In the genomic region with DNA sequence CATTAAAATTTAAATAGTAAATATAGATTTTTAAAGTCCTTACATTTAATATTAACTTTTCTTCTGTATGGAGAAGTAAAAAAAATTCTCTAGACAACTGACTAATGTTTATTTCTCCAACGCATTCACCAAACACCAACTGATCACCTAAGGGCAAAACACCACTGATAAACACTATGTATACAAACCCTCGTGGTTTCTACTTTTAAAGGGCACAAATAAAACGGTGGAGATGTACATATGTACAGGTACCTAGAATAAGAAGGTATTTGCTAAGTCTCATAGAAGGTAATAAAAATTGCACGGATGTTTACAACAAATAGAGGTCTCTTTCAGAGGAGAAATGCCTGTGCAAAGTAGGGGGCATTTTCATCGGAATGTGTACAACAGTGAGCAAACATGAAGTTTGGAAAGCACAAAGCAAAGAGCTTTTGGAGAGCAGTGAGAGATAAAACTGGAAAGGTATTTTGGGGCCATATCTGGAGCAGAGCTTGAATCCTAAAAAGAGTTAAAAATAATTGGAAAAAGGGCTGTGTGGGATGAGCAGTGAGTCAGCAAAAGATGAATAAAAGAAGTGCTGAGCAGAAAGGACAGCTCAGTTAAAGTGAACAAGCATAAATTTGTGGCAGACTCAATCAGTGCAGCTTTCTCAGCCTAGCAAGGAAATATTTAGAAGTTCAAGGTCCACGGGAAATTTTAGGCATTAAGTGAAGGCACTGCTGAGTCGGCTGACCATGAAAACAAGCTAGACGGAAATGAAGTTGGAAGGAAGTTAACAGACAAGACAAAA, we compare ENCODE assay signal across 32 cellular contexts.
DNase-seq lines count a peak whose midpoint lies in the region; ATAC-seq, FAIRE-seq and TF ChIP-seq lines count a peak whose summit lies in the region.
"Had no signal": no experiment of that assay in that cellular context is flagged by ENCODE, and none has a peak within 500 bp of the region (broad histone marks: within the 10 kb centered on the region; RNA-seq: fewer than 3 reads in every experiment).

No MANE protein-coding gene starts in this region.

- WGBS in H1 (ENCODE audit: extremely low coverage in 1 of 2, insufficient coverage in 1 of 2, insufficient read length in 1 of 2, insufficient replicate concordance in 2 of 2, low coverage in 1 of 2, low lambda C conversion rate in 2 of 2, missing lambda C conversion rate in 1 of 2), 2 experiments, result 86% methylated on average over 8 of the region's 8 CpGs; no CpG with 5 or more reads in 1 of the 2 experiments

- no peak for TF ChIP-seq POLR2A in H1 (IDR thresholded peaks at IDR 0.05; ENCODE audit: control extremely low read depth in 1 of 2, low read depth in 2 of 2, low read length in 2 of 2)

- peaks cover 10% of the 10 kb centered on the region for H3K4me1 ChIP-seq in PC-3 (ENCODE audit: insufficient read depth, low read length)
- H3K4me1 ChIP-seq in H1 (replicated peaks in 1 of 4; ENCODE audit: control insufficient read depth in 3 of 4, insufficient read depth in 4 of 4, low read length in 3 of 4), result no peaks in the 10 kb centered on the region
- H3K4me1 ChIP-seq: BLaER1, spleen, stomach, tibial artery had no signal

- TF ChIP-seq CTCF in PC-3 (conservative IDR thresholded peaks at IDR 0.05; ENCODE audit: low read depth, low read length) (no peak), H1 (IDR thresholded peaks at IDR 0.05; ENCODE audit: control extremely low read depth in 1 of 3, insufficient read depth in 1 of 3, low read depth in 1 of 3, low read length in 3 of 3) (no peak)

- H3K36me3 ChIP-seq in PC-3 (ENCODE audit: low read depth, low read length), result no peaks in the 10 kb centered on the region
- H3K36me3 ChIP-seq in H1 (ENCODE audit: control insufficient read depth in 2 of 4, insufficient read depth in 4 of 4, low read length in 3 of 4), result no peaks in the 10 kb centered on the region
- H3K36me3 ChIP-seq: adrenal gland, BLaER1, brain microvascular endothelial cell, neural progenitor cell, spleen, stomach, tibial artery had no signal

- CTCF ChIA-PET in PC-3 (lab: Charles Lee) (no interaction called here), H1 (lab: Charles Lee; ENCODE audit: partially characterized antibody) (no interaction called here)

- H3K4me3 ChIP-seq in PC-3 (ENCODE audit: low read length), result no peak overlapping the region
- no peak overlapping the region for H3K4me3 ChIP-seq in H1 (ENCODE audit: extremely low read depth in 1 of 4, insufficient read depth in 2 of 4, low read depth in 3 of 4, low read length in 4 of 4)
- H3K4me3 ChIP-seq: adrenal gland, BLaER1, neural progenitor cell, spleen, stomach, tibial artery had no signal

- no peak overlapping the region for H4K8ac ChIP-seq in H1 (ENCODE audit: extremely low read depth, insufficient read depth, low read length)

- no peak overlapping the region for H3K4ac ChIP-seq in H1 (replicated peaks; ENCODE audit: insufficient read length, low read depth, low read length)

- BruUV-seq in PC-3 (replicated peaks; lab: Mats Ljungman, UMichigan), result no TSS peak

- no peaks in the 10 kb centered on the region for H3K9me2 ChIP-seq in PC-3 (replicated peaks; ENCODE audit: low read length)

- H3K79me2 ChIP-seq in PC-3 (ENCODE audit: low read length), result no peaks in the 10 kb centered on the region
- H3K79me2 ChIP-seq in H1 (ENCODE audit: control insufficient read depth in 1 of 2, insufficient read depth in 2 of 2, low read length in 2 of 2), result no peaks in the 10 kb centered on the region

- H2BK5ac ChIP-seq in H1 (ENCODE audit: low read depth, low read length), result no peak overlapping the region

- POLR2A ChIA-PET in PC-3 (lab: Charles Lee; ENCODE audit: unreplicated experiment), result no interaction called here
- POLR2A ChIA-PET in H1 (lab: Charles Lee; ENCODE audit: partially characterized antibody), result no interaction called here

- no peak overlapping the region for H4K91ac ChIP-seq in H1 (replicated peaks; ENCODE audit: insufficient read length, low read length)

- H3K23ac ChIP-seq in H1 (ENCODE audit: insufficient read length), result no peak overlapping the region

- intact Hi-C loops in PC-3 (cut with micrococcal nuclease), result no loop called here

- H3K14ac ChIP-seq in H1 (ENCODE audit: insufficient read length), result no peak overlapping the region

- no peak overlapping the region for H3K56ac ChIP-seq in H1 (replicated peaks; ENCODE audit: insufficient read length, low read depth, low read length)

- no peak for TF ChIP-seq RAD21 in H1 (IDR thresholded peaks at IDR 0.05 in 1 of 2, conservative IDR thresholded peaks at IDR 0.05 in 1 of 2; ENCODE audit: low read depth in 2 of 2, low read length in 2 of 2)

- no peak for TF ChIP-seq EP300 in H1 (IDR thresholded peaks at IDR 0.05; ENCODE audit: borderline replicate concordance in 1 of 2, low read depth in 2 of 2, low read length in 2 of 2)

- FAIRE-seq in H1 (lab: Jason Lieb, UNC), result no peak
- FAIRE-seq: endothelial cell of umbilical vein, GM12891, HTR-8/SVneo had no signal

- H4K20me1 ChIP-seq in PC-3 (ENCODE audit: low read length), result no peaks in the 10 kb centered on the region
- no peaks in the 10 kb centered on the region for H4K20me1 ChIP-seq in H1 (replicated peaks in 1 of 2; ENCODE audit: control insufficient read depth in 1 of 2, insufficient read depth in 2 of 2, low read length in 2 of 2)
- H4K20me1 ChIP-seq: BLaER1 had no signal

- H3K9ac ChIP-seq in PC-3 (ENCODE audit: low read length), result no peak overlapping the region
- no peak overlapping the region for H3K9ac ChIP-seq in H1 (replicated peaks in 1 of 4; ENCODE audit: extremely low read depth in 1 of 4, low read depth in 3 of 4, low read length in 3 of 4)
- H3K9ac ChIP-seq: BLaER1, neural progenitor cell had no signal

- H3F3A ChIP-seq in PC-3 (ENCODE audit: low read length, unreplicated experiment), result no peaks in the 10 kb centered on the region

- no peak overlapping the region for H2BK120ac ChIP-seq in H1 (replicated peaks; ENCODE audit: low read depth, low read length)

- no peaks in the 10 kb centered on the region for H3K23me2 ChIP-seq in H1 (ENCODE audit: low read depth, low read length)

- DNase-seq in Ammon's horn (ENCODE audit: low spot score) (peak; percentile 23), PC-3 (peak; percentile 45), H1 (ENCODE audit: low read depth in 1 of 2, low spot score in 2 of 2) (no peak), middle frontal gyrus (ENCODE audit: extremely low spot score, low spot score) (peak; percentile 34)
- DNase-seq in activated CD4-positive, alpha-beta T cell treated with anti-CD3 and anti-CD28 coated beads for 48 hours, result no peak
- DNase-seq in effector CD4-positive, alpha-beta T cell, result no peak
- DNase-seq: activated CD4-positive, alpha-beta memory T cell treated with anti-CD3 and anti-CD28 coated beads, Interleukin-2, amount 10 ng/mL, durations not matched to agents 7 days and 5 days; activated CD4-positive, alpha-beta T cell treated with anti-CD3 and anti-CD28 coated beads for 1 hour; activated CD8-positive, alpha-beta memory T cell treated with anti-CD3 and anti-CD28 coated beads, Interleukin-2, amount 50 U/mL, for 4 hours; activated naive CD4-positive, alpha-beta T cell treated with anti-CD3 and anti-CD28 coated beads, Interleukin-2, amount 10 ng/mL, durations not matched to agents 7 days and 5 days; brain microvascular endothelial cell; dorsolateral prefrontal cortex; KG1; left colon; mesenchymal stem cell; NCI-H2081; NCI-H526; OCI-M1; posterior cingulate gyrus; right cardiac atrium; spleen; stomach; tibial artery had no signal

- no peak overlapping the region for H3K18ac ChIP-seq in H1 (ENCODE audit: extremely low read depth, low read length)

- ATAC-seq in PC-3 (peak; percentile 65), GM18868 (IDR thresholded peaks at IDR 0.05; ENCODE audit: unreplicated experiment) (no peak), GM21737 (IDR thresholded peaks at IDR 0.05; ENCODE audit: unreplicated experiment) (no peak)
- ATAC-seq: left colon, right cardiac atrium, SK-N-SH treated with all-trans-retinoic acid at 6 μM for 48 hours had no signal

- no peak overlapping the region for H2BK12ac ChIP-seq in H1 (ENCODE audit: low read depth, low read length)

- H3K79me1 ChIP-seq in H1 (ENCODE audit: low read depth, low read length), result no peaks in the 10 kb centered on the region

- H2BK15ac ChIP-seq in H1 (ENCODE audit: low read length), result no peak overlapping the region

- peak overlapping the region; percentile 33 for H3K4me2 ChIP-seq in PC-3 (ENCODE audit: low read length)
- H3K4me2 ChIP-seq in H1 (ENCODE audit: insufficient read depth in 1 of 2, low read depth in 2 of 2, low read length in 2 of 2), result no peak overlapping the region
- H3K4me2 ChIP-seq: BLaER1, neural progenitor cell had no signal

- no peak overlapping the region for H4K5ac ChIP-seq in H1 (ENCODE audit: insufficient read length, low read depth, low read length)

- H3K27ac ChIP-seq in PC-3 (ENCODE audit: low read length) (peak overlapping the region; percentile 20), H1 (ENCODE audit: low read depth, low read length) (no peak overlapping the region)
- H3K27ac ChIP-seq: BLaER1, brain microvascular endothelial cell, neural progenitor cell, spleen, stomach, tibial artery had no signal

- H2AK5ac ChIP-seq in H1 (ENCODE audit: low read depth, low read length), result no peak overlapping the region

- H3K9me3 ChIP-seq in PC-3 (ENCODE audit: low read length), result no peaks in the 10 kb centered on the region
- no peaks in the 10 kb centered on the region for H3K9me3 ChIP-seq in H1 (ENCODE audit: insufficient read depth in 2 of 2, low read depth in 1 of 2, low read length in 1 of 2)
- H3K9me3 ChIP-seq: adrenal gland, BLaER1, spleen, stomach, tibial artery had no signal

- H2AFZ ChIP-seq in PC-3 (ENCODE audit: low read length) (peak overlapping the region; percentile 60), H1 (ENCODE audit: low read length) (0 out of 2 replicates have a peak overlapping the region, but pooled peaks have one; percentile 9)
- H2AFZ ChIP-seq: neural progenitor cell had no signal

- H2BK20ac ChIP-seq in H1 (ENCODE audit: low read length), result no peak overlapping the region

- H3K27me3 ChIP-seq in PC-3 (ENCODE audit: low read length) (no peaks in the 10 kb centered on the region), H1 (replicated peaks in 1 of 4; ENCODE audit: control insufficient read depth in 3 of 4, extremely low read depth in 1 of 4, insufficient read depth in 3 of 4, low read length in 3 of 4) (no peaks in the 10 kb centered on the region)
- H3K27me3 ChIP-seq: adrenal gland, BLaER1, brain microvascular endothelial cell, dorsolateral prefrontal cortex, neural progenitor cell, stomach, tibial artery had no signal

TF ChIP-seq in H1, 55 proteins besides CTCF, POLR2A, EP300 and RAD21:
- 0 out of 2 replicates have a peak, but pooled peaks have one; percentile 57 for TF ChIP-seq BACH1 (IDR thresholded peaks at IDR 0.05; ENCODE audit: low read length)
- no peak for TF ChIP-seq POU5F1 (IDR thresholded peaks at IDR 0.05; ENCODE audit: low read depth, low read length)

Comparison
In these comparisons a context has a peak if more than half of its experiments do, and no peak if none do; other contexts are left out.
1. DNase-seq: peak in Ammon's horn (single experiment), PC-3 (single experiment) and middle frontal gyrus (single experiment); none in H1 (0 of 2), activated CD4-positive, alpha-beta T cell treated with anti-CD3 and anti-CD28 coated beads for 48 hours (single experiment) and effector CD4-positive, alpha-beta T cell (single experiment).